In genomic region chr9:89466451-89467277, GRCh38 we compare ENCODE assay signal across 9 cellular contexts. TPM values are rescaled to one million over a fixed set of nuclear protein-coding genes. Genes with fewer than 3 reads are reported as not detected.
DNase-seq lines count a peak whose midpoint lies in the region; ATAC-seq and TF ChIP-seq lines count a peak whose summit lies in the region.
"Had no signal": no experiment of that assay in that cellular context is flagged by ENCODE, and none has a peak within 500 bp of the region (broad histone marks: within the 10 kb centered on the region; RNA-seq: fewer than 3 reads in every experiment).

No MANE protein-coding gene starts in this region.

- no peak overlapping the region for H3K4me3 ChIP-seq in BLaER1
- H3K4me3 ChIP-seq in epithelial cell of proximal tubule (ENCODE audit: low read depth, low read length): no peak overlapping the region
- no peak overlapping the region for H3K4me3 ChIP-seq in MG63

- peaks cover 46% of the 10 kb centered on the region for H3K36me3 ChIP-seq in BLaER1
- no peaks in the 10 kb centered on the region for H3K36me3 ChIP-seq in MG63

- H3K27ac ChIP-seq in BLaER1: no peak overlapping the region
- H3K27ac ChIP-seq: C4-2B had no signal

- H4K20me1 ChIP-seq in BLaER1: peaks cover 99% of the 10 kb centered on the region

- H3K4me1 ChIP-seq in BLaER1: peaks cover 97% of the 10 kb centered on the region

- no peaks in the 10 kb centered on the region for H3K36me3 Mint-ChIP-seq in type B pancreatic cell

- no peak overlapping the region for H3K4me3 Mint-ChIP-seq in type B pancreatic cell

- no peaks in the 10 kb centered on the region for H3K27me3 Mint-ChIP-seq in type B pancreatic cell

- no peaks in the 10 kb centered on the region for H3K9me3 ChIP-seq in BLaER1
- H3K9me3 ChIP-seq in MG63: no peaks in the 10 kb centered on the region

- peak overlapping the region; percentile 93; the same call in 1 of the 2 replicates for H3K4me2 ChIP-seq in BLaER1

- ATAC-seq in GM19455 (IDR thresholded peaks at IDR 0.05; ENCODE audit: unreplicated experiment): peak; percentile 48
- ATAC-seq in HG03442 (IDR thresholded peaks at IDR 0.05; ENCODE audit: unreplicated experiment): peak; percentile 44

- no peak overlapping the region for H3K9ac ChIP-seq in BLaER1

- TF ChIP-seq CTCF in epithelial cell of proximal tubule (conservative IDR thresholded peaks at IDR 0.05; ENCODE audit: low read depth, low read length) (no peak), type B pancreatic cell (conservative IDR thresholded peaks at IDR 0.05) (no peak)

- no peak overlapping the region for H3K27ac Mint-ChIP-seq in type B pancreatic cell

- H3K9me3 Mint-ChIP-seq in type B pancreatic cell: no peaks in the 10 kb centered on the region

- H3K27me3 ChIP-seq in BLaER1 (no peaks in the 10 kb centered on the region), MG63 (no peaks in the 10 kb centered on the region)

- DNase-seq in epithelial cell of proximal tubule (ENCODE audit: low read depth) (peak; percentile 99), type B pancreatic cell (ENCODE audit: extremely low spot score, unreplicated experiment) (no peak), MG63 (no peak), DMS 273 treated with DMSO at 0.1 percent for 48 hours (lab: John Stamatoyannopoulos, UW) (no peak)
- no peak for DNase-seq in effector CD8-positive, alpha-beta T cell (lab: John Stamatoyannopoulos, UW)

- peaks cover 59% of the 10 kb centered on the region for H3K4me1 Mint-ChIP-seq in type B pancreatic cell (ENCODE audit: unreplicated experiment)

RNA-seq across cellular contexts. Expression of gene SEMA4D, which starts 31.2 kb away (rescaled TPM):
- total RNA-seq in epithelial cell of proximal tubule (8.0 and 12.3 TPM in 2 replicates), type B pancreatic cell (ENCODE audit: low replicate concordance) (32.3 and 43.6 TPM in 2 replicates)
- 0.23 and 0.86 TPM in 2 replicates for total RNA-seq in MG63 (2014; rRNA removed; shearing (Covaris generic); ENCODE audit: low replicate concordance)
